Comparison of ENCODE assay signal across 1 cellular context in genomic region chr7:130187360-130187759, GRCh38.
A peak's percentile ranks its signal among the peaks of the same experiment; 100 is the strongest.
TF ChIP-seq lines count a peak whose summit lies in the region.

No MANE protein-coding gene starts in this region.

TF ChIP-seq in K562, 482 proteins besides CTCF, POLR2A, EP300 and RAD21 (continued from another document and continues in another):
- TF ChIP-seq MGA (IDR thresholded peaks at IDR 0.05): no peak
- TF ChIP-seq POLR2H (tag; IDR thresholded peaks at IDR 0.05; ENCODE audit: low read depth): no peak
- TF ChIP-seq NELFE (IDR thresholded peaks at IDR 0.05; ENCODE audit: insufficient read depth, insufficient read length): no peak
- no peak for TF ChIP-seq KLF6 (CRISPR knock-in tag; IDR thresholded peaks at IDR 0.05; ENCODE audit: borderline replicate concordance)
- no peak for TF ChIP-seq ARID4B (CRISPR knock-in tag; IDR thresholded peaks at IDR 0.05)
- TF ChIP-seq MNT (conservative IDR thresholded peaks at IDR 0.05): 0 out of 4 replicates have a peak, but pooled peaks of 1 of the 2 experiments have one; percentile 33
- no peak for TF ChIP-seq MITF (IDR thresholded peaks at IDR 0.05)
- TF ChIP-seq ZNF655 (CRISPR knock-in tag; IDR thresholded peaks at IDR 0.05): no peak
- TF ChIP-seq POLR2B (IDR thresholded peaks at IDR 0.05; ENCODE audit: low read depth, partially characterized antibody): no peak
- TF ChIP-seq POLR2G (IDR thresholded peaks at IDR 0.05; ENCODE audit: low read depth, low read length): no peak
- no peak for TF ChIP-seq TSHZ1 (CRISPR knock-in tag; IDR thresholded peaks at IDR 0.05)
- 0 out of 4 replicates have a peak, but pooled peaks of 1 of the 2 experiments have one; percentile 31 for TF ChIP-seq TRIM24 (IDR thresholded peaks at IDR 0.05)
- TF ChIP-seq ZNF239 (CRISPR knock-in tag; IDR thresholded peaks at IDR 0.05): no peak
- TF ChIP-seq CREM (IDR thresholded peaks at IDR 0.05; ENCODE audit: low read depth): no peak
- no peak for TF ChIP-seq ASH1L (IDR thresholded peaks at IDR 0.05; ENCODE audit: borderline replicate concordance, low read depth, partially characterized antibody)
- TF ChIP-seq CREB5 (CRISPR knock-in tag; IDR thresholded peaks at IDR 0.05): no peak
- TF ChIP-seq HMGN3 (IDR thresholded peaks at IDR 0.05; ENCODE audit: borderline replicate concordance, extremely low read depth, insufficient read length, low read depth, low read length): no peak
